ENCODE assay signal across 7 cellular contexts in genomic region chr3:197665142-197665491, GRCh38.
DNase-seq lines count a peak whose midpoint lies in the region; ATAC-seq and TF ChIP-seq lines count a peak whose summit lies in the region.
"Not testable (repeated sequence)": the region's sequence is repeated elsewhere in the genome, so short reads cannot be mapped to it uniquely, and the experiment has no call there.

No MANE protein-coding gene starts in this region.

- not testable (repeated sequence) for H3K27ac Mint-ChIP-seq in activated naive CD8-positive, alpha-beta T cell treated with anti-CD3 and anti-CD28 coated beads, Interleukin-2, amount 10 ng/mL, durations not matched to agents 7 days and 5 days

- H3K27ac ChIP-seq in OCI-LY7 (ENCODE audit: low read depth, low read length, poor library complexity, severe bottlenecking); gastroesophageal sphincter; osteoblast (ENCODE audit: low read depth, low read length): not testable (repeated sequence)

- not testable (repeated sequence) for H3K36me3 Mint-ChIP-seq in activated naive CD8-positive, alpha-beta T cell treated with anti-CD3 and anti-CD28 coated beads, Interleukin-2, amount 10 ng/mL, durations not matched to agents 7 days and 5 days

- peak overlapping the region; percentile 61; the same call in 1 of the 2 replicates for H2AFZ ChIP-seq in OCI-LY7 (ENCODE audit: low read length)
- not testable (repeated sequence) for H2AFZ ChIP-seq in osteoblast (ENCODE audit: low read length)

- not testable (repeated sequence) for DNase-seq in OCI-LY7 (ENCODE audit: low spot score); activated naive CD8-positive, alpha-beta T cell treated with anti-CD3 and anti-CD28 coated beads, Interleukin-2, amount 10 ng/mL, durations not matched to agents 7 days and 5 days; osteoblast (ENCODE audit: insufficient read length, low spot score, missing footprints)

- H3K79me2 ChIP-seq in OCI-LY7 (ENCODE audit: insufficient read depth, low read depth, low read length); osteoblast (ENCODE audit: insufficient read depth, low read length): not testable (repeated sequence)

- WGBS in gastroesophageal sphincter (ENCODE audit: low coverage in 1 of 2), 2 donors: no CpG with 5 or more reads among the region's 32 CpGs

- ATAC-seq in GM18858 (IDR thresholded peaks at IDR 0.05; ENCODE audit: unreplicated experiment) (peak; percentile 75), GM21723 (IDR thresholded peaks at IDR 0.05; ENCODE audit: unreplicated experiment) (peak; percentile 89), HG03103 (IDR thresholded peaks at IDR 0.05; ENCODE audit: low read depth, unreplicated experiment) (peak; percentile 89), gastroesophageal sphincter (peak; percentile 88)
- ATAC-seq in activated naive CD8-positive, alpha-beta T cell treated with anti-CD3 and anti-CD28 coated beads, Interleukin-2, amount 10 ng/mL, durations not matched to agents 7 days and 5 days (ENCODE audit: low read depth): peak; percentile 98

- not testable (repeated sequence) for H3K27me3 ChIP-seq in gastroesophageal sphincter; osteoblast (ENCODE audit: insufficient read depth, low read length)

- not testable (repeated sequence) for H3K27me3 Mint-ChIP-seq in activated naive CD8-positive, alpha-beta T cell treated with anti-CD3 and anti-CD28 coated beads, Interleukin-2, amount 10 ng/mL, durations not matched to agents 7 days and 5 days

- not testable (repeated sequence) for H3K9me2 ChIP-seq in OCI-LY7 (ENCODE audit: insufficient read depth, low read length)

- H3K36me3 ChIP-seq in OCI-LY7 (ENCODE audit: insufficient read depth, low read length); gastroesophageal sphincter; osteoblast (ENCODE audit: insufficient read depth, low read length): not testable (repeated sequence)

- intact Hi-C loops in OCI-LY7 (cut with micrococcal nuclease; ENCODE audit: unreplicated experiment): not testable (repeated sequence)

- POLR2A ChIA-PET in OCI-LY7 (lab: Charles Lee); activated naive CD8-positive, alpha-beta T cell treated with anti-CD3 and anti-CD28 coated beads, Interleukin-2, amount 10 ng/mL, durations not matched to agents 7 days and 5 days (lab: Charles Lee): not testable (repeated sequence)

- H3K4me3 ChIP-seq in OCI-LY7 (ENCODE audit: low read depth, low read length, poor library complexity, severe bottlenecking) (peak overlapping the region; percentile 62), gastroesophageal sphincter (peak overlapping the region; percentile 47 to 57)
- H3K4me3 ChIP-seq in osteoblast (ENCODE audit: insufficient read depth, low read length): not testable (repeated sequence)

- not testable (repeated sequence) for TF ChIP-seq EP300 in gastroesophageal sphincter (IDR thresholded peaks at IDR 0.05)

- TF ChIP-seq POLR2A in gastroesophageal sphincter (IDR thresholded peaks at IDR 0.05): not testable (repeated sequence)

- not testable (repeated sequence) for H3K9me3 Mint-ChIP-seq in activated naive CD8-positive, alpha-beta T cell treated with anti-CD3 and anti-CD28 coated beads, Interleukin-2, amount 10 ng/mL, durations not matched to agents 7 days and 5 days

- H3K4me1 Mint-ChIP-seq in activated naive CD8-positive, alpha-beta T cell treated with anti-CD3 and anti-CD28 coated beads, Interleukin-2, amount 10 ng/mL, durations not matched to agents 7 days and 5 days: not testable (repeated sequence)

- not testable (repeated sequence) for H4K20me1 ChIP-seq in OCI-LY7 (ENCODE audit: insufficient read depth, low read length); osteoblast (ENCODE audit: insufficient read depth, low read length)

- CTCF ChIA-PET in OCI-LY7 (lab: Charles Lee; ENCODE audit: unreplicated experiment): not testable (repeated sequence)

- H3K9me3 ChIP-seq in OCI-LY7 (ENCODE audit: low read length); gastroesophageal sphincter; osteoblast (ENCODE audit: low read depth, low read length): not testable (repeated sequence)

- TF ChIP-seq CTCF in OCI-LY7 (conservative IDR thresholded peaks at IDR 0.05; ENCODE audit: low read length); gastroesophageal sphincter (IDR thresholded peaks at IDR 0.05); osteoblast (IDR thresholded peaks at IDR 0.05; ENCODE audit: extremely low read depth, low read depth, low read length): not testable (repeated sequence)

- H3K4me2 ChIP-seq in OCI-LY7 (ENCODE audit: low read length) (peak overlapping the region; percentile 70), osteoblast (ENCODE audit: insufficient read depth, low read length) (peak overlapping the region; percentile 48)

- H3K4me3 Mint-ChIP-seq in activated naive CD8-positive, alpha-beta T cell treated with anti-CD3 and anti-CD28 coated beads, Interleukin-2, amount 10 ng/mL, durations not matched to agents 7 days and 5 days: peak overlapping the region; percentile 51

- not testable (repeated sequence) for H3K4me1 ChIP-seq in OCI-LY7 (ENCODE audit: insufficient read depth, low read length, poor library complexity, severe bottlenecking); gastroesophageal sphincter; osteoblast (ENCODE audit: insufficient read depth, low read length)

- not testable (repeated sequence) for BruUV-seq in OCI-LY7 (replicated peaks; lab: Mats Ljungman, UMichigan)
